In the genomic region with DNA sequence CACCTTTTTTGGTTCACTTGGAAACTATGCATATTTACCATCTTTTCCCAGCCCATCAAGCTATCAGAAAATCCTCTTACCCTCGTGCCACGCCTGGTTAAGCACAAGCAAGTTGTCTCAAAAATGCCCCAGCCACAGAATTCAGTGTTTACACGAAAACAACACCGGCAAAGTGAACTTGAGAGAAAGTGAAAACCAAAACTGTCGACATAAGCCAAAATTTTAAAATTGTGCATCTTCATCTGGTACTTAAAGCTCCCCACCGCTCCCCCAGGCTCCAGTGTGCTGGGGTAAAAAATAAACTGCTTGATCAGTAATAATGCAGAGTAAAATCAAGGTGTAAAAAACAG, we compare ENCODE assay signal across 30 cellular contexts.
DNase-seq lines count a peak whose midpoint lies in the region; ATAC-seq and TF ChIP-seq lines count a peak whose summit lies in the region.
"Had no signal": no experiment of that assay in that cellular context is flagged by ENCODE, and none has a peak within 500 bp of the region (broad histone marks: within the 10 kb centered on the region; RNA-seq: fewer than 3 reads in every experiment).

No MANE protein-coding gene starts in this region.

- peak overlapping the region; percentile 58 for H3K4me2 ChIP-seq in KMS-11

- peak overlapping the region; percentile 71 for H3K27ac ChIP-seq in KMS-11
- no peak overlapping the region for H3K27ac ChIP-seq in coronary artery
- H3K27ac ChIP-seq in spleen = peak overlapping the region in 5 of 8 donors; percentile 28 to 67 (median 38)
- H3K27ac ChIP-seq in body of pancreas = peak overlapping the region in 1 of 4 donors; percentile 8
- H3K27ac ChIP-seq in SJCRH30 = no peak overlapping the region
- H3K27ac ChIP-seq: brain microvascular endothelial cell, epithelial cell of prostate, ovary, testis had no signal

- DNase-seq in activated CD8-positive, alpha-beta T cell treated with anti-CD3 and anti-CD28 coated beads, Interleukin-2, amount 10 ng/mL, durations not matched to agents 7 days and 5 days = no peak
- DNase-seq in activated CD8-positive, alpha-beta T cell treated with anti-CD3 and anti-CD28 coated beads for 36 hours = no peak
- DNase-seq in coronary artery (ENCODE audit: low spot score) (peak; percentile 21), spleen (no peak), body of pancreas (no peak), amniotic stem cell (lab: John Stamatoyannopoulos, UW) (no peak), SJCRH30 (no peak)
- DNase-seq: 8988T; activated CD8-positive, alpha-beta memory T cell treated with anti-CD3 and anti-CD28 coated beads for 24 hours; activated naive CD4-positive, alpha-beta T cell; activated T-cell treated with anti-CD3 and anti-CD28 coated beads, Interleukin-2, amount 50 U/mL, for 4 hours; brain microvascular endothelial cell; effector CD4-positive, alpha-beta T cell; GDM1; Karpas-422; left ventricle myocardium superior; midbrain; NCI-H1436 treated with DMSO at 0.1 percent for 48 hours; NCI-H748 treated with DMSO at 0.1 percent for 48 hours; stimulated activated CD4-positive, alpha-beta T cell treated with anti-CD3 and anti-CD28 coated beads, Interleukin-12 subunit alpha, Interleukin-12 subunit beta, amount 100 ng/mL, for 4 hours; stimulated activated CD4-positive, alpha-beta T cell treated with anti-CD3 and anti-CD28 coated beads, Interleukin-4, amount 100 ng/mL, for 1 hour; stimulated activated naive CD4-positive, alpha-beta T cell had no signal

- H3K4me1 Mint-ChIP-seq in activated CD8-positive, alpha-beta T cell treated with anti-CD3 and anti-CD28 coated beads, Interleukin-2, amount 10 ng/mL, durations not matched to agents 7 days and 5 days (ENCODE audit: low read depth) = peaks cover 49% of the 10 kb centered on the region
- peaks cover 48% of the 10 kb centered on the region for H3K4me1 Mint-ChIP-seq in activated CD8-positive, alpha-beta T cell treated with anti-CD3 and anti-CD28 coated beads for 36 hours (ENCODE audit: low read depth)

- H4K20me1 ChIP-seq in KMS-11 (ENCODE audit: insufficient read depth) = no peaks in the 10 kb centered on the region

- H3K79me2 ChIP-seq in KMS-11 (ENCODE audit: insufficient read depth, low read depth) = peaks cover 15% of the 10 kb centered on the region; the same call in 1 of the 2 replicates

- TF ChIP-seq POLR2A in spleen (IDR thresholded peaks at IDR 0.05) = no peak
- TF ChIP-seq POLR2A in body of pancreas (IDR thresholded peaks at IDR 0.05) = no peak

- CTCF ChIA-PET in activated CD8-positive, alpha-beta T cell treated with anti-CD3 and anti-CD28 coated beads, Interleukin-2, amount 10 ng/mL, durations not matched to agents 7 days and 5 days (lab: Charles Lee) = no interaction called here
- CTCF ChIA-PET in activated CD8-positive, alpha-beta T cell treated with anti-CD3 and anti-CD28 coated beads for 36 hours (lab: Charles Lee) = interaction anchor here (0.6 kb wide), 1 partner anchor 18 kb away, joined by 3 read pairs; no protein-coding TSS in a partner anchor

- peak overlapping the region; percentile 0; the same call in 1 of the 2 replicates for H2AFZ ChIP-seq in KMS-11 (ENCODE audit: low read depth)

- H3K4me3 ChIP-seq in KMS-11 (IDR thresholded peaks at IDR 0.05; ENCODE audit: insufficient read depth, low read depth, low read length) (peak overlapping the region; percentile 29), coronary artery (no peak overlapping the region), spleen (no peak overlapping the region), body of pancreas (no peak overlapping the region), SJCRH30 (no peak overlapping the region)
- H3K4me3 ChIP-seq: adrenal gland, ovary, right atrium auricular region, testis had no signal

- peaks cover 28% of the 10 kb centered on the region for H3K36me3 Mint-ChIP-seq in activated CD8-positive, alpha-beta T cell treated with anti-CD3 and anti-CD28 coated beads, Interleukin-2, amount 10 ng/mL, durations not matched to agents 7 days and 5 days (ENCODE audit: low read depth)
- H3K36me3 Mint-ChIP-seq in activated CD8-positive, alpha-beta T cell treated with anti-CD3 and anti-CD28 coated beads for 36 hours (ENCODE audit: low read depth) = peaks cover 1% of the 10 kb centered on the region
- H3K36me3 Mint-ChIP-seq: natural killer cell treated with Interleukin-12 subunit alpha and Interleukin-12 subunit beta and Interleukin-15 and Interleukin-18, amount 100 ng/mL, for 72 hours had no signal

- intact Hi-C loops in activated CD8-positive, alpha-beta T cell treated with anti-CD3 and anti-CD28 coated beads for 36 hours (cut with micrococcal nuclease) = no loop called here
- intact Hi-C loops in spleen (cut with DNase I; ENCODE audit: low total_unique reads) (no loop called here), body of pancreas (cut with DNase I) (no loop called here)

- H3K27me3 ChIP-seq in KMS-11 (ENCODE audit: insufficient read depth, low read depth) (no peaks in the 10 kb centered on the region), spleen (replicated peaks in 1 of 7) (no peaks in the 10 kb centered on the region), body of pancreas (no peaks in the 10 kb centered on the region), SJCRH30 (no peaks in the 10 kb centered on the region)
- H3K27me3 ChIP-seq: adrenal gland, brain microvascular endothelial cell, ovary, right atrium auricular region, testis had no signal

- H3K36me3 ChIP-seq in KMS-11 (ENCODE audit: insufficient read depth) = no peaks in the 10 kb centered on the region
- H3K36me3 ChIP-seq in spleen = peaks cover 0 to 32% (median 0%) of the 10 kb centered on the region in 6 donors
- no peaks in the 10 kb centered on the region for H3K36me3 ChIP-seq in body of pancreas (replicated peaks in 1 of 2; ENCODE audit: insufficient read depth in 1 of 2, low read depth in 2 of 2)
- no peaks in the 10 kb centered on the region for H3K36me3 ChIP-seq in SJCRH30
- H3K36me3 ChIP-seq: adrenal gland, brain microvascular endothelial cell, ovary, right atrium auricular region had no signal

- peak overlapping the region; percentile 10 for H3K27ac Mint-ChIP-seq in activated CD8-positive, alpha-beta T cell treated with anti-CD3 and anti-CD28 coated beads, Interleukin-2, amount 10 ng/mL, durations not matched to agents 7 days and 5 days
- no peak overlapping the region for H3K27ac Mint-ChIP-seq in activated CD8-positive, alpha-beta T cell treated with anti-CD3 and anti-CD28 coated beads for 36 hours
- H3K27ac Mint-ChIP-seq: natural killer cell treated with Interleukin-12 subunit alpha and Interleukin-12 subunit beta and Interleukin-15 and Interleukin-18, amount 100 ng/mL, for 72 hours had no signal

- peaks cover 43% of the 10 kb centered on the region for H3K4me1 ChIP-seq in KMS-11 (ENCODE audit: low read depth, poor library complexity, severe bottlenecking)
- H3K4me1 ChIP-seq in spleen = peaks cover 12 to 92% (median 44%) of the 10 kb centered on the region in 6 donors
- no peaks in the 10 kb centered on the region for H3K4me1 ChIP-seq in body of pancreas
- H3K4me1 ChIP-seq in SJCRH30 = no peaks in the 10 kb centered on the region

- ATAC-seq in activated CD8-positive, alpha-beta T cell treated with anti-CD3 and anti-CD28 coated beads, Interleukin-2, amount 10 ng/mL, durations not matched to agents 7 days and 5 days = no peak
- no peak for ATAC-seq in activated CD8-positive, alpha-beta T cell treated with anti-CD3 and anti-CD28 coated beads for 36 hours
- ATAC-seq in body of pancreas = no peak
- ATAC-seq: HCT116; left ventricle myocardium superior; natural killer cell treated with Interleukin-12 subunit alpha and Interleukin-12 subunit beta and Interleukin-15 and Interleukin-18, amount 100 ng/mL, for 72 hours had no signal

- H3K9ac ChIP-seq in KMS-11 = peak overlapping the region; percentile 23; the same call in 1 of the 2 replicates

- H3K4me3 Mint-ChIP-seq in activated CD8-positive, alpha-beta T cell treated with anti-CD3 and anti-CD28 coated beads, Interleukin-2, amount 10 ng/mL, durations not matched to agents 7 days and 5 days = no peak overlapping the region
- no peak overlapping the region for H3K4me3 Mint-ChIP-seq in activated CD8-positive, alpha-beta T cell treated with anti-CD3 and anti-CD28 coated beads for 36 hours
- H3K4me3 Mint-ChIP-seq: activated T-cell treated with anti-CD3 and anti-CD28 coated beads, Interleukin-2, amount 50 U/mL, for 4 hours; natural killer cell treated with Interleukin-12 subunit alpha and Interleukin-12 subunit beta and Interleukin-15 and Interleukin-18, amount 100 ng/mL, for 72 hours had no signal

- H3K9me3 Mint-ChIP-seq in activated CD8-positive, alpha-beta T cell treated with anti-CD3 and anti-CD28 coated beads, Interleukin-2, amount 10 ng/mL, durations not matched to agents 7 days and 5 days (ENCODE audit: insufficient read depth) = no peaks in the 10 kb centered on the region
- H3K9me3 Mint-ChIP-seq in activated CD8-positive, alpha-beta T cell treated with anti-CD3 and anti-CD28 coated beads for 36 hours = no peaks in the 10 kb centered on the region
- H3K9me3 Mint-ChIP-seq: activated T-cell treated with anti-CD3 and anti-CD28 coated beads, Interleukin-2, amount 50 U/mL, for 4 hours; natural killer cell treated with Interleukin-12 subunit alpha and Interleukin-12 subunit beta and Interleukin-15 and Interleukin-18, amount 100 ng/mL, for 72 hours had no signal

- POLR2A ChIA-PET in activated CD8-positive, alpha-beta T cell treated with anti-CD3 and anti-CD28 coated beads, Interleukin-2, amount 10 ng/mL, durations not matched to agents 7 days and 5 days (lab: Charles Lee) = no interaction called here
- POLR2A ChIA-PET in activated CD8-positive, alpha-beta T cell treated with anti-CD3 and anti-CD28 coated beads for 36 hours (lab: Charles Lee) = interaction anchor here (1.7 kb wide), 1 partner anchor 13 kb away, joined by 5 read pairs; no protein-coding TSS in a partner anchor

- H3K9me3 ChIP-seq in spleen = no peaks in the 10 kb centered on the region
- no peaks in the 10 kb centered on the region for H3K9me3 ChIP-seq in body of pancreas
- H3K9me3 ChIP-seq in SJCRH30 (replicated peaks) = no peaks in the 10 kb centered on the region
- H3K9me3 ChIP-seq: adrenal gland, ovary, right atrium auricular region, testis had no signal

- 77 to 85% (median 80%) methylated on average over 6 of the region's 6 CpGs for WGBS in spleen, 5 donors
- 77 to 89% methylated on average over 6 of the region's 6 CpGs for WGBS in body of pancreas, 2 donors

- no peak for TF ChIP-seq CTCF in activated CD8-positive, alpha-beta T cell treated with anti-CD3 and anti-CD28 coated beads for 36 hours (IDR thresholded peaks at IDR 0.05)
- TF ChIP-seq CTCF in KMS-11 (conservative IDR thresholded peaks at IDR 0.05; ENCODE audit: low read depth, low read length) (no peak), coronary artery (IDR thresholded peaks at IDR 0.05) (no peak), spleen (IDR thresholded peaks at IDR 0.05 in 8 of 11, conservative IDR thresholded peaks at IDR 0.05 in 3 of 11) (no peak), body of pancreas (IDR thresholded peaks at IDR 0.05) (no peak)

- H3K27me3 Mint-ChIP-seq in activated CD8-positive, alpha-beta T cell treated with anti-CD3 and anti-CD28 coated beads, Interleukin-2, amount 10 ng/mL, durations not matched to agents 7 days and 5 days (ENCODE audit: low read depth) = no peaks in the 10 kb centered on the region
- no peaks in the 10 kb centered on the region for H3K27me3 Mint-ChIP-seq in activated CD8-positive, alpha-beta T cell treated with anti-CD3 and anti-CD28 coated beads for 36 hours
- H3K27me3 Mint-ChIP-seq: natural killer cell treated with Interleukin-12 subunit alpha and Interleukin-12 subunit beta and Interleukin-15 and Interleukin-18, amount 100 ng/mL, for 72 hours had no signal

Comparison
In these comparisons a context has a peak if more than half of its experiments do, and no peak if none do; other contexts are left out.
1. H3K27ac ChIP-seq: peak in KMS-11 (single experiment) and spleen (5 of 8); none in coronary artery (0 of 2) and SJCRH30 (single experiment).